Comparison of ENCODE assay signal across 9 cellular contexts in the genomic region with DNA sequence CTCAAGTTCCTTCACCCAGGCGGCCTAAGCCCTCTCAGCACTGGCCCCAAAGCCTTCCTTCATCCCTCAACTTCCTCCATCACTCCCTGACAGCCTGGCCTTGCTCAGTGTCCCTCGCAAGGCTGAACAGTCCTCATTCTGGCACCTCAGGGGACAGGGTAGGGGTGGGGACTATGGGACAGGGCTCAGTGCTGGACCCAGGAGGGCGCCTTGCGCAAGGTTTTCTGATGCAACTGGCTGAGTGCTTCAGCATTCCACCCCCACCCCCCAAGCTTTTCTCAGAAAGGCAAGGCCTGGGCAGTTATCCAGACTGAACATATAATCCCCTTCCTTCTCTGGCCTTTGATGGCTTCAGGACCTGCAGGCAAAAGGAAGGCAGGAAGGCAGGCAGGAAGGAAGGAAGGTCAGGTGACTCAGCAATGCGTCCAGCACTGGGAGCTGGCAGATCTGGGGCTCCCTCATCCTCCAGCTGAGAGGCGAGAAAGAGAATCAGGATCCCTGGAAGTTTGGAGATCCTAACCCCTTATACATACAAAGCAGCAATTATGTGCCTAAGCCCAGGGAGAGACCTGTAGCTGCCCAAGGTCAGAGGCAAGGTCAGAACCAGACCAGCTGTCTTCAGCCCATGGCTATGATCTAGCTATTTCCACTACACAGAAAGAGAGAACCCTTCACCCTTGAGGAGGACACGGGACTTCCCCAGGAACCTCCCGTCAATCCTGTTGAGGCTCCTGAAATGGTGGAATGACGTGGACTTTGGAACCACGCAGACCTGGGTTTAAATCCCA. TPM values are rescaled to one million over a fixed set of nuclear protein-coding genes. Genes with fewer than 3 reads are reported as not detected.
DNase-seq lines count a peak whose midpoint lies in the region; ATAC-seq, FAIRE-seq and TF ChIP-seq lines count a peak whose summit lies in the region.
"Had no signal": no experiment of that assay in that cellular context is flagged by ENCODE, and none has a peak within 500 bp of the region (broad histone marks: within the 10 kb centered on the region; RNA-seq: fewer than 3 reads in every experiment).

No MANE protein-coding gene starts in this region.

- H3K4me3 ChIP-seq in uterus, result no peak overlapping the region
- H3K4me3 ChIP-seq in BE2C (ENCODE audit: low read depth, low read length), result no peak overlapping the region
- H3K4me3 ChIP-seq: cardiac muscle cell had no signal

- no peaks in the 10 kb centered on the region for H3K9me3 Mint-ChIP-seq in WTC11

- DNase-seq in AG09319 (ENCODE audit: extremely low read depth, low read depth) (peak; percentile 89), HTR-8/SVneo (ENCODE audit: insufficient read length, low spot score) (peak; percentile 77), WTC11 (ENCODE audit: low spot score) (no peak), iPS-NIHi11 (ENCODE audit: low spot score) (peak; percentile 38), uterus (peak; percentile 32 to 77), BE2C (no peak)

- H3K36me3 Mint-ChIP-seq in WTC11, result no peaks in the 10 kb centered on the region

- TF ChIP-seq CTCF in AG09319 (IDR thresholded peaks at IDR 0.05; ENCODE audit: low read depth, low read length) (no peak), WTC11 (IDR thresholded peaks at IDR 0.05) (no peak), uterus (IDR thresholded peaks at IDR 0.05) (no peak), BE2C (IDR thresholded peaks at IDR 0.05; ENCODE audit: low read depth, low read length) (no peak)

- H3K27me3 Mint-ChIP-seq in WTC11 (ENCODE audit: low read depth), result peaks cover 10% of the 10 kb centered on the region; the same call in 1 of the 2 replicates

- H3K27ac Mint-ChIP-seq in WTC11, result no peak overlapping the region

- no peaks in the 10 kb centered on the region for H3K27me3 ChIP-seq in uterus
- no peaks in the 10 kb centered on the region for H3K27me3 ChIP-seq in BE2C
- H3K27me3 ChIP-seq: cardiac muscle cell had no signal

- H3K36me3 ChIP-seq in uterus (no peaks in the 10 kb centered on the region), BE2C (no peaks in the 10 kb centered on the region)
- H3K36me3 ChIP-seq: cardiac muscle cell had no signal

- H3K27ac ChIP-seq in uterus, result peak overlapping the region; percentile 30 to 45
- H3K27ac ChIP-seq: cardiac muscle cell had no signal

- H3K9me3 ChIP-seq in uterus, result no peaks in the 10 kb centered on the region
- no peaks in the 10 kb centered on the region for H3K9me3 ChIP-seq in BE2C

- POLR2A ChIA-PET in WTC11 (lab: Charles Lee), result interaction anchor here (0.8 to 1.7 kb wide), 3 partner anchors 9 to 115 kb away, joined by 3 to 8 read pairs (median 3); a partner anchor contains a TSS

- peaks cover 16% of the 10 kb centered on the region for H3K4me1 Mint-ChIP-seq in WTC11

- H3K4me1 ChIP-seq in uterus, result no peaks in the 10 kb centered on the region
- no peaks in the 10 kb centered on the region for H3K4me1 ChIP-seq in BE2C

- CTCF ChIA-PET in WTC11 (lab: Charles Lee), result interaction anchor here (0.8 to 4.0 kb wide), 5 partner anchors 9 to 93 kb away, joined by 3 to 19 read pairs (median 7); a partner anchor contains a TSS

- TF ChIP-seq POLR2A in uterus (IDR thresholded peaks at IDR 0.05), result no peak

- ATAC-seq in WTC11, result peak; percentile 27
- no peak for ATAC-seq in GM21390 (IDR thresholded peaks at IDR 0.05; ENCODE audit: unreplicated experiment)
- no peak for ATAC-seq in GM21619 (IDR thresholded peaks at IDR 0.05; ENCODE audit: unreplicated experiment)

- intact Hi-C loops in uterus (cut with DNase I; ENCODE audit: low total_unique reads), result no loop called here

- no peak for FAIRE-seq in HTR-8/SVneo (lab: Jason Lieb, UNC)

- no peak overlapping the region for H3K4me3 Mint-ChIP-seq in WTC11

TF ChIP-seq in WTC11, 78 proteins besides CTCF, POLR2A, EP300 and RAD21:
- TF ChIP-seq, protein P1, sequence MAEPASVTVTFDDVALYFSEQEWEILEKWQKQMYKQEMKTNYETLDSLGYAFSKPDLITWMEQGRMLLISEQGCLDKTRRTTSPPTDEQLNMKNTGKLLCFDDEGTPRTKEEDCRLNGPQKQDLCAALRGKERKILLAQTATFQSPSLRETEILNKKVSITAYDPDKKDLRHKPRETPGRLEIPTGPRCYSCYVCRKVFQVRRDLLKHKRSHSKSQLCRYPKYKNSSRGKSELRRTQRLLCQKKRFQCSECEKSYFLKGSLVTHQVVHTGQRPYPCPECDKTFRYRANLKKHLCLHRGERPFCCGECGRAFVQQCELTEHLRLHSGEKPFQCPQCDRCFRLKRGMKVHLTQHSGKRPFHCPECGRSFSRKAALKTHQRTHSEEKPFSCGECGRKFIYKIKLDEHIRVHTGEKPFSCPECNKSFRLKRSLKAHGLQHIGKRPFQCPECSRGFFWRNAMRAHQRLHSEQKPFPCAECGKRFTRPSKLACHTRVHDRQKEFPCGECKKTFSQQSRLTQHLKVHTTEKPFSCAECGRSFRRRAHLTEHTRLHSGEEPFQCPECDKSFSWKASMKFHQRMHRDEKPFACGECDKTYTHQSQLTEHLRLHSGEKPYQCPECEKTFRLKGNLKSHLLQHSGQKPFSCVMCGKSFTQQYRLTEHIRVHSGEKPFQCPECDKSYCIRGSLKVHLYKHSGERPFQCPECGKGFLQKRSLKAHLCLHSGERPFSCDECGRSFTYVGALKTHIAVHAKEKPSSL (CRISPR knock-in tag; conservative IDR thresholded peaks at IDR 0.05), result no peak
- TF ChIP-seq NFE2L1 (CRISPR knock-in tag; IDR thresholded peaks at IDR 0.05), result 0 out of 2 replicates have a peak, but pooled peaks have one; percentile 5
- peak; percentile 100 for TF ChIP-seq GABPB1 (CRISPR knock-in tag; IDR thresholded peaks at IDR 0.05)
TF ChIP-seq in WTC11: peak in this region for 2.

RNA-seq across cellular contexts. Expression of a gene that starts 8.6 kb away (rescaled TPM):
- total RNA-seq in WTC11 (2021), result 7.8 to 9.2 TPM (median 8.7 TPM) in 3 replicates
- 1 to 10 TPM; 1.8 to 8.4 (median 3.9) TPM for total RNA-seq in uterus
- polyA plus RNA-seq in BE2C (2012; ENCODE audit: insufficient read depth, insufficient read length, low read depth), result 157 TPM

RNA-seq across cellular contexts. Expression of a gene that starts 25.0 kb away (rescaled TPM):
- total RNA-seq in WTC11 (2021) (23.0 to 23.7 TPM (median 23.3 TPM) in 3 replicates), uterus (10 to 100 TPM; 10.2 to 65.6 (median 28.7) TPM)
- polyA plus RNA-seq in BE2C (2012; ENCODE audit: insufficient read depth, insufficient read length, low read depth), result 55.0 TPM

RNA-seq across cellular contexts. Expression of a gene that starts 36.1 kb away (rescaled TPM):
- 65.0 to 75.2 TPM (median 69.5 TPM) in 3 replicates for total RNA-seq in WTC11 (2021)
- 10 to 100 TPM; 57.9 to 86.3 (median 64.6) TPM for total RNA-seq in uterus
- 91.3 TPM for polyA plus RNA-seq in BE2C (2012; ENCODE audit: insufficient read depth, insufficient read length, low read depth)

RNA-seq across cellular contexts. Expression of a gene that starts 46.6 kb away (rescaled TPM):
- total RNA-seq in WTC11 (2021) (59.1 to 76.3 TPM (median 72.5 TPM) in 3 replicates), uterus (10 to 100 TPM in 1 of 4 donors, 1 to 10 TPM in 3; 2.4 to 21.9 (median 7.4) TPM)
- polyA plus RNA-seq in BE2C (2012; ENCODE audit: insufficient read depth, insufficient read length, low read depth), result 27.4 TPM

Comparison
In these comparisons a context has a peak if more than half of its experiments do, and no peak if none do; other contexts are left out.
1. DNase-seq: peak in AG09319 (single experiment), HTR-8/SVneo (single experiment), iPS-NIHi11 (single experiment) and uterus (2 of 2); none in WTC11 (single experiment) and BE2C (single experiment).